In genomic region chr14:28784262-28785021, GRCh38 we compare ENCODE assay signal across 1 cellular context.
TF ChIP-seq lines count a peak whose summit lies in the region.

No MANE protein-coding gene starts in this region.

TF ChIP-seq in H1, 55 proteins besides CTCF, POLR2A, EP300 and RAD21:
- TF ChIP-seq SP2 (IDR thresholded peaks at IDR 0.05; ENCODE audit: low read length) (no peak), EGR1 (IDR thresholded peaks at IDR 0.05; ENCODE audit: borderline replicate concordance, low read depth, low read length) (no peak), BRCA1 (IDR thresholded peaks at IDR 0.05; ENCODE audit: low read depth, low read length) (no peak), PHF8 (conservative IDR thresholded peaks at IDR 0.05; ENCODE audit: low read depth, low read length) (no peak), JUND (IDR thresholded peaks at IDR 0.05; ENCODE audit: low read length) (no peak), ATF2 (IDR thresholded peaks at IDR 0.05; ENCODE audit: low read length) (no peak), GABPA (IDR thresholded peaks at IDR 0.05; ENCODE audit: borderline replicate concordance, insufficient read depth, low read length) (no peak), SUZ12 (IDR thresholded peaks at IDR 0.05; ENCODE audit: low read length) (no peak), CBX8 (IDR thresholded peaks at IDR 0.05; ENCODE audit: borderline replicate concordance, low read depth, low read length) (no peak)
